In the genomic region with DNA sequence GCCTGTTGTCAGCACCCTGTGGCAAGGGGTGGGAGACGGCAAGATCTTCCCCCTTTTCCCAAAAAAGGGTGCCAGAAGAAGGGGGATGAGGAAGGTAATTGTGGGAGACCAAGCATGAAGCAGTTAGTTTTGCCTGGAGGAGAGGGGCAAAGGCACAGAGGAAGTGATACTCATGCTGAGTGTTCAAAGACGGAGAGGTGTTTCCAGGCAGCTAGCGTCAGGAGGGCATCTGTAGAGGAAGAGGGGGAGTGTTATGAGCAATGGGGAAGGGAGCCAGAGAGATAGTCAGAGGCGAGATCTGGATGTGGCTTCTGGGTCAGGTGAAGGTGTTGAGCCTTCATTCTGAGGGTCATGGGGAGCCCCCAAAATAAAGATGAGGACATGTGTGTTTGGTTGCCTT, we compare ENCODE assay signal across 9 cellular contexts. TPM values are rescaled to one million over a fixed set of nuclear protein-coding genes. Genes with fewer than 3 reads are reported as not detected.
A peak's percentile ranks its signal among the peaks of the same experiment; 100 is the strongest.
DNase-seq lines count a peak whose midpoint lies in the region; ATAC-seq, FAIRE-seq and TF ChIP-seq lines count a peak whose summit lies in the region.
"Had no signal": no experiment of that assay in that cellular context is flagged by ENCODE, and none has a peak within 500 bp of the region (broad histone marks: within the 10 kb centered on the region; RNA-seq: fewer than 3 reads in every experiment).

No MANE protein-coding gene starts in this region.

- H2AK5ac ChIP-seq in mesenchymal stem cell (ENCODE audit: low read length, severe bottlenecking), result peak overlapping the region; percentile 57

- H3K27me3 ChIP-seq in mesenchymal stem cell (ENCODE audit: control insufficient read depth in 1 of 2, insufficient read depth in 1 of 2, low read length in 2 of 2), result no peaks in the 10 kb centered on the region

- no peaks in the 10 kb centered on the region for H3K36me3 ChIP-seq in mesenchymal stem cell (ENCODE audit: control insufficient read depth in 1 of 2, insufficient read depth in 2 of 2, low read depth in 1 of 2, low read length in 2 of 2)

- CTCF ChIA-PET in RWPE1 (lab: Yijun Ruan, JAX), result no interaction called here

- H3K4me1 ChIP-seq in mesenchymal stem cell (ENCODE audit: control insufficient read depth, insufficient read depth, low read depth, low read length), result peaks cover 12% of the 10 kb centered on the region

- H3K14ac ChIP-seq in mesenchymal stem cell (ENCODE audit: low read length in 2 of 2), result no peak overlapping the region

- POLR2A ChIA-PET in RWPE1 (lab: Yijun Ruan, JAX; ENCODE audit: low non-redundant PET), result no interaction called here

- H4K91ac ChIP-seq in mesenchymal stem cell (ENCODE audit: low read length), result no peak overlapping the region

- 88% methylated on average over 4 of the region's 4 CpGs for WGBS in mesenchymal stem cell

- ATAC-seq in HG03066 (IDR thresholded peaks at IDR 0.05; ENCODE audit: low read depth, unreplicated experiment), result peak; percentile 63
- no peak for ATAC-seq in omental fat pad (ENCODE audit: low FRiP score)

- H3K18ac ChIP-seq in mesenchymal stem cell (ENCODE audit: low read depth in 1 of 2, low read length in 2 of 2), result peak overlapping the region in 1 of 2 experiments; percentile 8

- no peak overlapping the region for H2BK5ac ChIP-seq in mesenchymal stem cell (ENCODE audit: low read depth, low read length, poor library complexity, severe bottlenecking)

- DNase-seq in GM19239 (ENCODE audit: insufficient read length, low spot score) (no peak), T-helper 9 cell (peak; percentile 21), mesenchymal stem cell (no peak), pons (ENCODE audit: low spot score) (no peak), RWPE1 (ENCODE audit: low spot score) (no peak), NCI-H1092 (lab: John Stamatoyannopoulos, UW) (no peak), omental fat pad (ENCODE audit: low spot score) (no peak)
- DNase-seq: left cardiac atrium had no signal

- no peak overlapping the region for H3K4me2 ChIP-seq in mesenchymal stem cell (ENCODE audit: low read length, poor library complexity, severe bottlenecking)

- peak; percentile 87 for FAIRE-seq in GM19239 (lab: Jason Lieb, UNC)

- H3K23ac ChIP-seq in mesenchymal stem cell (ENCODE audit: low read length in 2 of 2), result no peak overlapping the region

- peak overlapping the region; percentile 39 for H2AFZ ChIP-seq in mesenchymal stem cell (ENCODE audit: low read depth, low read length)

- H3K4me3 ChIP-seq in mesenchymal stem cell (ENCODE audit: insufficient read depth in 1 of 2, low read depth in 1 of 2, low read length in 2 of 2), result no peak overlapping the region

- no peak overlapping the region for H2BK15ac ChIP-seq in mesenchymal stem cell (ENCODE audit: low read depth, poor library complexity, severe bottlenecking)

- H3K27ac ChIP-seq in mesenchymal stem cell (ENCODE audit: low read length, poor library complexity, severe bottlenecking) (peak overlapping the region; percentile 49), RWPE1 (no peak overlapping the region)

- H2BK120ac ChIP-seq in mesenchymal stem cell (ENCODE audit: low read depth, low read length), result no peak overlapping the region

- no peak overlapping the region for H4K8ac ChIP-seq in mesenchymal stem cell (ENCODE audit: low read length)

- no peaks in the 10 kb centered on the region for H3K79me1 ChIP-seq in mesenchymal stem cell (replicated peaks; ENCODE audit: low read length, poor library complexity, severe bottlenecking)

- H3K4ac ChIP-seq in mesenchymal stem cell (ENCODE audit: low read depth in 1 of 2, low read length in 2 of 2), result no peak overlapping the region

- H2BK12ac ChIP-seq in mesenchymal stem cell (ENCODE audit: low read length in 2 of 2), result no peak overlapping the region

- H3K9ac ChIP-seq in mesenchymal stem cell (ENCODE audit: low read length), result no peak overlapping the region

- TF ChIP-seq CTCF in RWPE1 (conservative IDR thresholded peaks at IDR 0.05; ENCODE audit: low read depth) (no peak), omental fat pad (IDR thresholded peaks at IDR 0.05) (no peak)

- no peaks in the 10 kb centered on the region for H3K9me3 ChIP-seq in mesenchymal stem cell (ENCODE audit: control insufficient read depth, low read length)

RNA-seq across cellular contexts. Expression of gene ADAM19, which starts 26.9 kb away (rescaled TPM):
- 57.9 TPM for polyA plus RNA-seq in mesenchymal stem cell (2013, experiment 1 of 2)
- polyA plus RNA-seq in mesenchymal stem cell (2013, experiment 2 of 2), result 57.0 TPM
- 10 to 100 TPM in 2 of 4 donors, 1 to 10 TPM in 2; 2.1 to 18.0 (median 9.1) TPM for total RNA-seq in omental fat pad

RNA-seq across cellular contexts. Expression of gene SOX30, which starts 49.7 kb away (rescaled TPM):
- not detected for polyA plus RNA-seq in mesenchymal stem cell (2013, experiment 1 of 2)
- not detected for polyA plus RNA-seq in mesenchymal stem cell (2013, experiment 2 of 2)
- under 1 TPM in 1 of 4 donors, not detected in 3; 0.12 TPM for total RNA-seq in omental fat pad
